ENCODE assay signal across 21 cellular contexts in genomic region chr9:33742519-33742918, GRCh38. TPM values are rescaled to one million over a fixed set of nuclear protein-coding genes. Genes with fewer than 3 reads are reported as not detected.
A peak's percentile ranks its signal among the peaks of the same experiment; 100 is the strongest.
DNase-seq lines count a peak whose midpoint lies in the region; ATAC-seq and TF ChIP-seq lines count a peak whose summit lies in the region.
"Had no signal": no experiment of that assay in that cellular context is flagged by ENCODE, and none has a peak within 500 bp of the region (broad histone marks: within the 10 kb centered on the region; RNA-seq: fewer than 3 reads in every experiment).

No MANE protein-coding gene starts in this region.

- peaks cover 3% of the 10 kb centered on the region for H3K36me3 Mint-ChIP-seq in CD4-positive, alpha-beta T cell (ENCODE audit: low read depth)

- DNase-seq in EH (ENCODE audit: low read depth) (peak; percentile 7), HCEC 1CT (peak; percentile 8), Peyer's patch (no peak), fibroblast of villous mesenchyme (ENCODE audit: low read depth) (no peak), DMS79 treated with DMSO at 0.1 percent for 48 hours (lab: John Stamatoyannopoulos, UW) (no peak), Right ventricle myocardium superior (no peak)
- DNase-seq in CD4-positive, alpha-beta T cell, result no peak
- DNase-seq in activated CD4-positive, alpha-beta T cell treated with anti-CD3 and anti-CD28 coated beads, Interleukin-2, amount 50 U/mL, for 4 hours, result no peak
- DNase-seq: activated T-cell treated with anti-CD3 and anti-CD28 coated beads for 4 hours; effector CD8-positive, alpha-beta T cell; gastrocnemius medialis; mesenchymal stem cell; NCI-H1092; NCI-H345; sigmoid colon; stimulated activated CD4-positive, alpha-beta T cell treated with anti-CD3 and anti-CD28 coated beads, Interleukin-4, amount 100 ng/mL, for 24 hours; transverse colon had no signal

- H3K4me1 ChIP-seq in Peyer's patch, result no peaks in the 10 kb centered on the region
- H3K4me1 ChIP-seq: BLaER1 treated with 17β-estradiol and CSF1 and Interleukin-3, amounts not matched to agents 10 nM and 100 nM; gastrocnemius medialis; sigmoid colon had no signal

- no peaks in the 10 kb centered on the region for H3K9me3 ChIP-seq in Peyer's patch
- H3K9me3 ChIP-seq in CD4-positive, alpha-beta T cell (ENCODE audit: control insufficient read depth, low read length), result peaks cover 13% of the 10 kb centered on the region
- H3K9me3 ChIP-seq: gastrocnemius medialis, neutrophil, sigmoid colon, transverse colon had no signal

- CTCF ChIA-PET in CD4-positive, alpha-beta T cell (lab: Charles Lee), result no interaction called here

- H3K9me3 Mint-ChIP-seq in CD4-positive, alpha-beta T cell, result peaks cover 22% of the 10 kb centered on the region

- H3K4me3 ChIP-seq in Peyer's patch (no peak overlapping the region), fibroblast of villous mesenchyme (ENCODE audit: low read depth, low read length) (no peak overlapping the region)
- H3K4me3 ChIP-seq: BLaER1 treated with 17β-estradiol and CSF1 and Interleukin-3, amounts not matched to agents 10 nM and 100 nM; gastrocnemius medialis; sigmoid colon; transverse colon had no signal

- TF ChIP-seq POLR2A in Peyer's patch (IDR thresholded peaks at IDR 0.05), result no peak

- H3K4me3 Mint-ChIP-seq in CD4-positive, alpha-beta T cell, result no peak overlapping the region

- peaks cover 54% of the 10 kb centered on the region for H3K27me3 Mint-ChIP-seq in CD4-positive, alpha-beta T cell

- TF ChIP-seq CTCF in Peyer's patch (IDR thresholded peaks at IDR 0.05), result peak in 4 of 6 experiments; percentile 13 to 44 (median 41)
- TF ChIP-seq CTCF in fibroblast of villous mesenchyme (IDR thresholded peaks at IDR 0.05; ENCODE audit: insufficient read depth, low read depth, low read length), result peak; percentile 10
- TF ChIP-seq CTCF in CD4-positive, alpha-beta T cell (IDR thresholded peaks at IDR 0.05), result no peak

- no peaks in the 10 kb centered on the region for H3K4me1 Mint-ChIP-seq in CD4-positive, alpha-beta T cell (ENCODE audit: low read depth)

- peak overlapping the region in 1 of 4 donors; percentile 72 for H3K27ac ChIP-seq in Peyer's patch
- no peak overlapping the region for H3K27ac ChIP-seq in CD4-positive, alpha-beta T cell (ENCODE audit: low read depth, low read length)
- H3K27ac ChIP-seq: BLaER1 treated with 17β-estradiol and CSF1 and Interleukin-3, amounts not matched to agents 10 nM and 100 nM; gastrocnemius medialis; neutrophil; sigmoid colon had no signal

- no peaks in the 10 kb centered on the region for H3K27me3 ChIP-seq in Peyer's patch
- H3K27me3 ChIP-seq in CD4-positive, alpha-beta T cell (ENCODE audit: control insufficient read depth, insufficient read depth, low read length), result peaks cover 3% of the 10 kb centered on the region
- H3K27me3 ChIP-seq: BLaER1 treated with 17β-estradiol and CSF1 and Interleukin-3, amounts not matched to agents 10 nM and 100 nM; sigmoid colon; transverse colon had no signal

- no peak for ATAC-seq in CD4-positive, alpha-beta T cell (ENCODE audit: poor library complexity)
- no peak for ATAC-seq in Right ventricle myocardium superior (ENCODE audit: poor library complexity)
- ATAC-seq: activated naive CD4-positive, alpha-beta T cell treated with anti-CD3 and anti-CD28 coated beads, Interleukin-2, amount 50 U/mL, for 72 hours had no signal

- intact Hi-C loops in CD4-positive, alpha-beta T cell (cut with DNase I, micrococcal nuclease), result no loop called here
- intact Hi-C loops in Right ventricle myocardium superior (cut with DNase I), result no loop called here

- no peak overlapping the region for H3K27ac Mint-ChIP-seq in CD4-positive, alpha-beta T cell
- H3K27ac Mint-ChIP-seq: activated naive CD4-positive, alpha-beta T cell treated with anti-CD3 and anti-CD28 coated beads, Interleukin-2, amount 50 U/mL, for 72 hours had no signal

- POLR2A ChIA-PET in CD4-positive, alpha-beta T cell (lab: Charles Lee), result no interaction called here

- H3K36me3 ChIP-seq in Peyer's patch, result no peaks in the 10 kb centered on the region
- H3K36me3 ChIP-seq: BLaER1 treated with 17β-estradiol and CSF1 and Interleukin-3, amounts not matched to agents 10 nM and 100 nM; gastrocnemius medialis; neutrophil; sigmoid colon; transverse colon had no signal

RNA-seq across cellular contexts. Expression of gene PRSS3, which starts 52.8 kb away (rescaled TPM):
- total RNA-seq in Peyer's patch (100 to 1,000 TPM in 3 of 4 donors, 10 to 100 TPM in 1; 20.6 to 281 (median 209) TPM), fibroblast of villous mesenchyme (3.9 and 12.9 TPM in 2 replicates), Right ventricle myocardium superior (not detected)
- not detected for total RNA-seq in CD4-positive, alpha-beta T cell
- total RNA-seq: activated naive CD4-positive, alpha-beta T cell treated with anti-CD3 and anti-CD28 coated beads, Interleukin-2, amount 50 U/mL, for 72 hours; T-helper 1 cell treated with Interleukin-12 subunit alpha and Interleukin-12 subunit beta and Interleukin-4 antibody, amounts not matched to agents 30 ng/mL and 1 ng/mL, for 36 hours had no signal

Comparison
In these comparisons a context has a peak if more than half of its experiments do, and no peak if none do; other contexts are left out.
1. DNase-seq: peak in EH (single experiment) and HCEC 1CT (single experiment); none in Peyer's patch (0 of 3), fibroblast of villous mesenchyme (single experiment), CD4-positive, alpha-beta T cell (0 of 10), DMS79 treated with DMSO at 0.1 percent for 48 hours (single experiment), activated CD4-positive, alpha-beta T cell treated with anti-CD3 and anti-CD28 coated beads, Interleukin-2, amount 50 U/mL, for 4 hours (0 of 2) and Right ventricle myocardium superior (single experiment).